Comparison of ENCODE assay signal across 14 cellular contexts in genomic region chr15:62138124-62138523, GRCh38. TPM values are rescaled to one million over a fixed set of nuclear protein-coding genes. Genes with fewer than 3 reads are reported as not detected.
DNase-seq lines count a peak whose midpoint lies in the region; ATAC-seq, FAIRE-seq and TF ChIP-seq lines count a peak whose summit lies in the region.
"Had no signal": no experiment of that assay in that cellular context is flagged by ENCODE, and none has a peak within 500 bp of the region (broad histone marks: within the 10 kb centered on the region; RNA-seq: fewer than 3 reads in every experiment).

No MANE protein-coding gene starts in this region.

- no peak for ATAC-seq in GM18505 (IDR thresholded peaks at IDR 0.05; ENCODE audit: unreplicated experiment)
- ATAC-seq: naive thymus-derived CD4-positive, alpha-beta T cell had no signal

- no peak for FAIRE-seq in GM12892 (lab: Jason Lieb, UNC)
- FAIRE-seq: endometrium, islet of Langerhans had no signal

- no peak for TF ChIP-seq POLR2A in GM12892 (IDR thresholded peaks at IDR 0.05; ENCODE audit: low read depth, low read length)
- TF ChIP-seq POLR2A in GM18505 (IDR thresholded peaks at IDR 0.05; ENCODE audit: borderline replicate concordance, extremely low read depth, insufficient read depth, insufficient read length), result no peak

- peak; percentile 86 for DNase-seq in HT1080 (ENCODE audit: low read depth)
- peak; percentile 79 for DNase-seq in amniotic epithelial cell (ENCODE audit: low read depth)
- peak; percentile 55 for DNase-seq in fibroblast of the conjunctiva (ENCODE audit: low read depth)
- peak; percentile 65 for DNase-seq in stromal cell of bone marrow (ENCODE audit: low read depth)
- no peak for DNase-seq in GM12892 (ENCODE audit: insufficient read length)
- no peak for DNase-seq in NK-92 (lab: John Stamatoyannopoulos, UW; ENCODE audit: unreplicated experiment)
- no peak for DNase-seq in NCI-H2081 (lab: John Stamatoyannopoulos, UW)
- DNase-seq: naive thymus-derived CD4-positive, alpha-beta T cell; NCI-H1048; NCI-H524; right lobe of liver had no signal

RNA-seq across cellular contexts. Expression of gene C2CD4B, which starts 27.0 kb away (rescaled TPM):
- not detected in 2 replicates for total RNA-seq in HT1080 (2014; rRNA removed; shearing (Covaris generic))
- not detected in 2 replicates for polyA plus RNA-seq in HT1080 (2015; cell fraction: cytosol; rRNA removed)
- polyA plus RNA-seq in HT1080 (2015; cell fraction: nucleus; rRNA removed), result not detected in 2 replicates
- polyA plus RNA-seq in GM12892 (2012; ENCODE audit: missing spikeins), result not detected
- polyA plus RNA-seq: naive thymus-derived CD4-positive, alpha-beta T cell had no signal

Comparison
In these comparisons a context has a peak if more than half of its experiments do, and no peak if none do; other contexts are left out.
1. DNase-seq: peak in HT1080 (single experiment), amniotic epithelial cell (single experiment), fibroblast of the conjunctiva (single experiment) and stromal cell of bone marrow (single experiment); none in GM12892 (single experiment), NK-92 (single experiment) and NCI-H2081 (0 of 2).